In the genomic region with DNA sequence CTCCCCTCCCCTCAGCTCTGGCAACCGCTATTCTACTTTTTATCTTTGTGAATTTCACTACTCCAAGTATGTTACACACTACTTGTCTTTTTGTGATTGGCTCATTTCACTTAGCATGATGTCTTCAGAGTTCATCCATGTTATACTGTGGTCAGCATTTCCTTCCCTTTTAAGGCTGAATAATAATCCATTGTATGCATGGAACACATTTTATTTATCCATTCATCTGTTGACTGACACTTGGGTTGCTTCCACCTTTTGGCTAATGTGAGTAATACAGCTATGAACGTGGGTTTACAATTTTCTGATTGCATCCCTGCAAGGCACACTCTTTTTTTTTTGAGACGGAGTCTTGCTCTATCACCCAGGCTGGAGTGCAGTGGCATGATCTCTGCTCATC, we compare ENCODE assay signal across 12 cellular contexts. TPM values are rescaled to one million over a fixed set of nuclear protein-coding genes. Genes with fewer than 3 reads are reported as not detected.
A peak's percentile ranks its signal among the peaks of the same experiment; 100 is the strongest.
DNase-seq lines count a peak whose midpoint lies in the region; FAIRE-seq and TF ChIP-seq lines count a peak whose summit lies in the region.
"Had no signal": no experiment of that assay in that cellular context is flagged by ENCODE, and none has a peak within 500 bp of the region (broad histone marks: within the 10 kb centered on the region; RNA-seq: fewer than 3 reads in every experiment).

No MANE protein-coding gene starts in this region.

- H3K27ac ChIP-seq in OCI-LY3 (ENCODE audit: low read length) (no peak overlapping the region), endothelial cell of umbilical vein (ENCODE audit: insufficient read depth, low read depth, low read length) (no peak overlapping the region), substantia nigra (ENCODE audit: low read depth, low read length, poor library complexity, severe bottlenecking) (peak overlapping the region; percentile 26)
- H3K27ac ChIP-seq: thoracic aorta had no signal

- no peaks in the 10 kb centered on the region for H3K79me2 ChIP-seq in OCI-LY3 (ENCODE audit: low read length)
- no peaks in the 10 kb centered on the region for H3K79me2 ChIP-seq in endothelial cell of umbilical vein (ENCODE audit: control insufficient read depth, insufficient read depth, low read length)

- H3K27me3 ChIP-seq in OCI-LY3 (ENCODE audit: low read depth, low read length) (peaks cover 36% of the 10 kb centered on the region), endothelial cell of umbilical vein (ENCODE audit: control insufficient read depth in 2 of 2, insufficient read depth in 2 of 2, low read length in 2 of 2) (no peaks in the 10 kb centered on the region)

- H4K20me1 ChIP-seq in OCI-LY3 (ENCODE audit: insufficient read depth, low read length) (no peaks in the 10 kb centered on the region), endothelial cell of umbilical vein (replicated peaks; ENCODE audit: control insufficient read depth, extremely low read depth, insufficient read depth, low read length) (no peaks in the 10 kb centered on the region)

- H3K4me2 ChIP-seq in OCI-LY3 (ENCODE audit: low read length) (no peak overlapping the region), endothelial cell of umbilical vein (ENCODE audit: insufficient read depth, low read length) (no peak overlapping the region)

- BruUV-seq in endothelial cell of umbilical vein (replicated peaks; lab: Mats Ljungman, UMichigan), result no TSS peak

- intact Hi-C loops in activated naive CD4-positive, alpha-beta T cell treated with anti-CD3 and anti-CD28 coated beads for 36 hours (cut with micrococcal nuclease), result loop anchor here (1.0 to 5.0 kb wide), 3 partner anchors 73 to 195 kb away; no protein-coding TSS in a partner anchor
- intact Hi-C loops in endothelial cell of umbilical vein (cut with micrococcal nuclease), result loop anchor here (2.0 kb wide), 1 partner anchor 137 kb away; no protein-coding TSS in a partner anchor

- peaks cover 12% of the 10 kb centered on the region for H3K36me3 Mint-ChIP-seq in activated naive CD4-positive, alpha-beta T cell treated with anti-CD3 and anti-CD28 coated beads for 36 hours (ENCODE audit: low read depth)

- CTCF ChIA-PET in activated naive CD4-positive, alpha-beta T cell treated with anti-CD3 and anti-CD28 coated beads for 36 hours (lab: Charles Lee), result interaction anchor here (1.2 to 1.9 kb wide), 2 partner anchors 51 to 189 kb away, joined by 3 to 5 read pairs; no protein-coding TSS in a partner anchor
- CTCF ChIA-PET in endothelial cell of umbilical vein (lab: Charles Lee), result interaction anchor here (0.8 to 1.8 kb wide), 12 partner anchors 9 to 465 kb away, joined by 3 to 14 read pairs (median 4); a partner anchor contains a TSS

- H3K36me3 ChIP-seq in OCI-LY3 (replicated peaks; ENCODE audit: low read depth, low read length), result no peaks in the 10 kb centered on the region
- no peaks in the 10 kb centered on the region for H3K36me3 ChIP-seq in endothelial cell of umbilical vein (ENCODE audit: control insufficient read depth in 2 of 2, extremely low read depth in 1 of 2, insufficient read depth in 2 of 2, low read length in 2 of 2)
- H3K36me3 ChIP-seq: thoracic aorta had no signal

- peak overlapping the region; percentile 57 for H3K27ac Mint-ChIP-seq in activated naive CD4-positive, alpha-beta T cell treated with anti-CD3 and anti-CD28 coated beads for 36 hours
- H3K27ac Mint-ChIP-seq: CD4-positive, alpha-beta T cell had no signal

- dilution Hi-C loops in endothelial cell of umbilical vein (cut with MboI; ENCODE audit: extremely low pct_ligation_motif_present, low sequenced_read_pairs), result no loop called here

- no peak for DNase-seq in activated naive CD4-positive, alpha-beta T cell treated with anti-CD3 and anti-CD28 coated beads for 36 hours
- DNase-seq in activated naive CD4-positive, alpha-beta T cell (lab: John Stamatoyannopoulos, UW), result no peak
- DNase-seq in endothelial cell of umbilical vein (ENCODE audit: low read depth, low spot score) (peak; percentile 62), substantia nigra (lab: John Stamatoyannopoulos, UW) (peak in 1 of 49 donors; percentile 1), A172 (ENCODE audit: low spot score) (no peak), DMS114 treated with DMSO at 0.1 percent for 48 hours (lab: John Stamatoyannopoulos, UW; ENCODE audit: unreplicated experiment) (no peak), HK-2 (ENCODE audit: unreplicated experiment) (no peak)
- DNase-seq: CD4-positive, alpha-beta T cell; SHP77 had no signal

- H2AFZ ChIP-seq in OCI-LY3 (ENCODE audit: low read depth, low read length), result no peak overlapping the region
- peak overlapping the region; percentile 40 for H2AFZ ChIP-seq in endothelial cell of umbilical vein (ENCODE audit: low read depth, low read length)

- POLR2A ChIA-PET in endothelial cell of umbilical vein (lab: Charles Lee), result interaction anchor here (0.6 kb wide), 1 partner anchor 37 kb away, joined by 5 read pairs; no protein-coding TSS in a partner anchor

- TF ChIP-seq CTCF in OCI-LY3 (IDR thresholded peaks at IDR 0.05; ENCODE audit: low read depth, low read length), result peak; percentile 14; the same call in 1 of the 2 replicates
- no peak for TF ChIP-seq CTCF in endothelial cell of umbilical vein (IDR thresholded peaks at IDR 0.05; ENCODE audit: extremely low read depth in 1 of 2, insufficient read depth in 1 of 2, low read depth in 1 of 2, low read length in 2 of 2)

- H3K9me3 ChIP-seq in OCI-LY3 (ENCODE audit: insufficient read depth, low read length) (no peaks in the 10 kb centered on the region), endothelial cell of umbilical vein (replicated peaks; ENCODE audit: control insufficient read depth, insufficient read depth, low read length) (no peaks in the 10 kb centered on the region)
- H3K9me3 ChIP-seq: thoracic aorta had no signal

- H3K4me3 ChIP-seq in OCI-LY3 (ENCODE audit: low read length) (no peak overlapping the region), endothelial cell of umbilical vein (replicated peaks in 1 of 3; ENCODE audit: insufficient read depth in 1 of 3, low read depth in 1 of 3, low read length in 3 of 3) (no peak overlapping the region)
- H3K4me3 ChIP-seq: thoracic aorta had no signal

- peak; percentile 67 for FAIRE-seq in endothelial cell of umbilical vein (lab: Jason Lieb, UNC)
- FAIRE-seq: colon had no signal

- H3K4me1 Mint-ChIP-seq in activated naive CD4-positive, alpha-beta T cell treated with anti-CD3 and anti-CD28 coated beads for 36 hours (ENCODE audit: low read depth), result peaks cover 36% of the 10 kb centered on the region

- H3K4me1 ChIP-seq in OCI-LY3 (ENCODE audit: low read length) (no peaks in the 10 kb centered on the region), endothelial cell of umbilical vein (ENCODE audit: control insufficient read depth, extremely low read depth, insufficient read depth, low read length) (peaks cover 13% of the 10 kb centered on the region)

- TF ChIP-seq POLR2A in endothelial cell of umbilical vein (IDR thresholded peaks at IDR 0.05; ENCODE audit: low read depth, low read length), result no peak

- no peak overlapping the region for H3K4me3 Mint-ChIP-seq in activated naive CD4-positive, alpha-beta T cell treated with anti-CD3 and anti-CD28 coated beads for 36 hours
- H3K4me3 Mint-ChIP-seq: CD4-positive, alpha-beta T cell had no signal

- H3K27me3 Mint-ChIP-seq in activated naive CD4-positive, alpha-beta T cell treated with anti-CD3 and anti-CD28 coated beads for 36 hours (ENCODE audit: low read depth), result no peaks in the 10 kb centered on the region
- H3K27me3 Mint-ChIP-seq: CD4-positive, alpha-beta T cell had no signal

- H3K9me1 ChIP-seq in endothelial cell of umbilical vein (replicated peaks; ENCODE audit: control insufficient read depth, extremely low read depth, insufficient read depth, low read length), result no peaks in the 10 kb centered on the region

- H3K9me3 Mint-ChIP-seq in activated naive CD4-positive, alpha-beta T cell treated with anti-CD3 and anti-CD28 coated beads for 36 hours, result no peaks in the 10 kb centered on the region
- H3K9me3 Mint-ChIP-seq: CD4-positive, alpha-beta T cell had no signal

- H3K9ac ChIP-seq in OCI-LY3 (ENCODE audit: low read length), result no peak overlapping the region
- no peak overlapping the region for H3K9ac ChIP-seq in endothelial cell of umbilical vein (replicated peaks; ENCODE audit: extremely low read depth, insufficient read depth, low read length)

TF ChIP-seq in endothelial cell of umbilical vein, 7 proteins besides CTCF, POLR2A, EP300 and RAD21:
- TF ChIP-seq FOS (IDR thresholded peaks at IDR 0.05; ENCODE audit: borderline replicate concordance, insufficient read depth, low read length) (no peak), GATA2 (IDR thresholded peaks at IDR 0.05; ENCODE audit: insufficient read depth, insufficient read length, low read depth, low read length) (no peak), JUN (IDR thresholded peaks at IDR 0.05; ENCODE audit: borderline replicate concordance, insufficient read depth, insufficient read length, low read depth) (no peak), MYC (IDR thresholded peaks at IDR 0.05; ENCODE audit: low read depth, low read length) (no peak), EZH2 (IDR thresholded peaks at IDR 0.05; ENCODE audit: borderline replicate concordance, low read depth, low read length, severe bottlenecking) (no peak), POLR2AphosphoS5 (IDR thresholded peaks at IDR 0.05; ENCODE audit: insufficient read depth, low read depth, low read length) (no peak)
- TF ChIP-seq, protein P1, sequence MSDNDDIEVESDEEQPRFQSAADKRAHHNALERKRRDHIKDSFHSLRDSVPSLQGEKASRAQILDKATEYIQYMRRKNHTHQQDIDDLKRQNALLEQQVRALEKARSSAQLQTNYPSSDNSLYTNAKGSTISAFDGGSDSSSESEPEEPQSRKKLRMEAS (IDR thresholded peaks at IDR 0.05; ENCODE audit: insufficient read depth, insufficient read length), result no peak

RNA-seq across cellular contexts. Expression of a gene that starts 53.0 kb away (rescaled TPM):
- 10 to 100 TPM; 34.6 to 38.7 TPM for total RNA-seq in activated naive CD4-positive, alpha-beta T cell treated with anti-CD3 and anti-CD28 coated beads for 36 hours
- total RNA-seq in endothelial cell of umbilical vein, result 27.7 and 38.8 TPM in 2 replicates
- 10.9 and 16.7 TPM in 2 replicates for polyA plus RNA-seq in endothelial cell of umbilical vein
- polyA plus RNA-seq in endothelial cell of umbilical vein (2011; cell fraction: cytosol; rRNA removed), result 17.6 and 19.8 TPM in 2 replicates
- 13.0 and 16.2 TPM in 2 replicates for polyA plus RNA-seq in endothelial cell of umbilical vein (2011; cell fraction: nucleus; rRNA removed)
- polyA plus RNA-seq in endothelial cell of umbilical vein (2012), result 43.2 and 59.9 TPM in 2 replicates
- polyA minus RNA-seq in endothelial cell of umbilical vein, result 28.6 and 31.6 TPM in 2 replicates
- 8.8 TPM for polyA minus RNA-seq in endothelial cell of umbilical vein (2011; cell fraction: cytosol; rRNA and poly(A)+ RNA removed)
- polyA minus RNA-seq in endothelial cell of umbilical vein (2011; cell fraction: nucleus; rRNA and poly(A)+ RNA removed), result 34.4 and 39.2 TPM in 2 replicates
- 26.7 and 27.6 TPM in 2 replicates for total RNA-seq in A172 (2014; rRNA removed; shearing (Covaris generic))
